Comparison of ENCODE assay signal across 14 cellular contexts in the genomic region with DNA sequence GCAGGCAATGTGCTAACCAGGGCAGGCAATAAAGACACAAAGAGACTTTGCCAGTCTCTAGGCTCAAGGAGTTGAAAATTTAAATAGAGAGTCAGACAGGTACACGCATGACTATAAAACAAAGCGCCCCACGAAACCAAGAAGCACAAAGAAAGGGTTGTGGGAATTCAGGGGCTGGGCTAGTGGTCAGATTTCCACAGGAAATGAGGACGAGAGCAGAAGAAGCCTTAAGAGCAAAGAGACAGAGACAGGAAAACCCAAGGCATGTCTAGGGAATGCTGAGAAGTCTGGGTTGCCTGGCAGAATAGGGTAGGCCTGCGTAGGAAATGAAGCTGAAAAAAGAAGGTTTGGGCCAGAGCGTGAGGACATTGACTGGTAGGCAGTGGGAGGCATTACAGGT. TPM values are rescaled to one million over a fixed set of nuclear protein-coding genes. Genes with fewer than 3 reads are reported as not detected.
DNase-seq lines count a peak whose midpoint lies in the region; ATAC-seq and TF ChIP-seq lines count a peak whose summit lies in the region.
"Had no signal": no experiment of that assay in that cellular context is flagged by ENCODE, and none has a peak within 500 bp of the region (broad histone marks: within the 10 kb centered on the region; RNA-seq: fewer than 3 reads in every experiment).

No MANE protein-coding gene starts in this region.

- peaks cover 44% of the 10 kb centered on the region; the same call in 1 of the 2 replicates for H3K27me3 ChIP-seq in SK-N-SH (ENCODE audit: insufficient read depth)
- H3K27me3 ChIP-seq in breast epithelium = no peaks in the 10 kb centered on the region
- H3K27me3 ChIP-seq in thoracic aorta (replicated peaks; ENCODE audit: insufficient read depth) = no peaks in the 10 kb centered on the region

- no peak overlapping the region for H3K9ac ChIP-seq in SK-N-SH

- TF ChIP-seq POLR2A in breast epithelium (IDR thresholded peaks at IDR 0.05) = no peak

- POLR2A ChIA-PET in SK-N-SH (lab: Yijun Ruan, JAX) = no interaction called here
- POLR2A ChIA-PET in activated CD4-positive, alpha-beta T cell treated with anti-CD3 and anti-CD28 coated beads for 36 hours (lab: Charles Lee) = interaction anchor here (0.7 kb wide), 1 partner anchor 39 kb away, joined by 5 read pairs; no protein-coding TSS in a partner anchor

- peaks cover 8% of the 10 kb centered on the region for H3K27me3 Mint-ChIP-seq in activated CD4-positive, alpha-beta T cell treated with anti-CD3 and anti-CD28 coated beads for 36 hours

- H3K9me3 Mint-ChIP-seq in activated CD4-positive, alpha-beta T cell treated with anti-CD3 and anti-CD28 coated beads for 36 hours (ENCODE audit: low read depth) = no peaks in the 10 kb centered on the region
- H3K9me3 Mint-ChIP-seq: activated naive CD8-positive, alpha-beta T cell treated with anti-CD3 and anti-CD28 coated beads, Interleukin-2, amount 50 U/mL, for 24 hours; endodermal cell; nephron had no signal

- no peak overlapping the region for H3K27ac Mint-ChIP-seq in activated CD4-positive, alpha-beta T cell treated with anti-CD3 and anti-CD28 coated beads for 36 hours
- H3K27ac Mint-ChIP-seq: activated naive CD8-positive, alpha-beta T cell treated with anti-CD3 and anti-CD28 coated beads, Interleukin-2, amount 50 U/mL, for 24 hours; endodermal cell had no signal

- DNase-seq in SK-N-SH (no peak), breast epithelium (ENCODE audit: low spot score in 2 of 2) (no peak), lung microvascular endothelial cell (ENCODE audit: low read depth in 2 of 2) (peak; percentile 3 to 12), thoracic aorta (ENCODE audit: low spot score) (no peak), SKM-1 (lab: John Stamatoyannopoulos, UW; ENCODE audit: unreplicated experiment) (no peak), GM20000 (ENCODE audit: low spot score) (no peak)
- DNase-seq in activated CD4-positive, alpha-beta T cell treated with anti-CD3 and anti-CD28 coated beads for 36 hours = no peak
- DNase-seq: activated naive CD8-positive, alpha-beta T cell treated with anti-CD3 and anti-CD28 coated beads, Interleukin-2, amount 50 U/mL, for 24 hours; endodermal cell; NCI-H146; NK-92 treated with Interleukin-12 subunit alpha and Interleukin-12 subunit beta, amount 100 ng/mL, for 24 hours; stimulated activated naive CD8-positive, alpha-beta T cell treated with anti-CD3 and anti-CD28 coated beads, Interleukin-15, Interleukin-2, amounts not matched to agents 100 U/mL and 50 U/mL, for 24 hours had no signal

- H4K20me1 ChIP-seq in SK-N-SH (ENCODE audit: insufficient read depth) = no peaks in the 10 kb centered on the region

- no peaks in the 10 kb centered on the region for H3K36me3 ChIP-seq in SK-N-SH (replicated peaks in 1 of 2; ENCODE audit: control insufficient read depth in 1 of 2, insufficient read depth in 2 of 2, low read length in 1 of 2)
- H3K36me3 ChIP-seq in breast epithelium = no peaks in the 10 kb centered on the region
- H3K36me3 ChIP-seq in thoracic aorta = no peaks in the 10 kb centered on the region

- no peaks in the 10 kb centered on the region for H3K4me1 Mint-ChIP-seq in activated CD4-positive, alpha-beta T cell treated with anti-CD3 and anti-CD28 coated beads for 36 hours
- H3K4me1 Mint-ChIP-seq: activated naive CD8-positive, alpha-beta T cell treated with anti-CD3 and anti-CD28 coated beads, Interleukin-2, amount 50 U/mL, for 24 hours had no signal

- TF ChIP-seq CTCF in SK-N-SH (IDR thresholded peaks at IDR 0.05) (no peak), breast epithelium (IDR thresholded peaks at IDR 0.05) (no peak), thoracic aorta (IDR thresholded peaks at IDR 0.05) (no peak), GM20000 (IDR thresholded peaks at IDR 0.05; ENCODE audit: extremely low read depth, missing control alignments) (no peak)

- H3K4me1 ChIP-seq in SK-N-SH (ENCODE audit: control insufficient read depth in 1 of 2, insufficient read depth in 2 of 2, low read depth in 1 of 2, low read length in 1 of 2) = no peaks in the 10 kb centered on the region; a peak in 1 of 4 replicates
- H3K4me1 ChIP-seq in breast epithelium = peaks cover 5 to 9% of the 10 kb centered on the region in 2 donors
- H3K4me1 ChIP-seq in thoracic aorta (ENCODE audit: control insufficient read depth in 1 of 2, low read depth in 2 of 2) = peaks cover 5 to 10% of the 10 kb centered on the region in 2 donors

- H3K9me3 ChIP-seq in SK-N-SH (no peaks in the 10 kb centered on the region), breast epithelium (no peaks in the 10 kb centered on the region), thoracic aorta (no peaks in the 10 kb centered on the region)

- H3F3A ChIP-seq in SK-N-SH (replicated peaks; ENCODE audit: insufficient read depth) = peaks cover 4% of the 10 kb centered on the region

- TF ChIP-seq RAD21 in SK-N-SH (IDR thresholded peaks at IDR 0.05; ENCODE audit: low read length) = no peak

- H3K4me2 ChIP-seq in SK-N-SH = peak overlapping the region; percentile 55; the same call in 1 of the 2 replicates

- no peaks in the 10 kb centered on the region for H3K79me2 ChIP-seq in SK-N-SH (ENCODE audit: insufficient read depth)

- H3K9me2 ChIP-seq in SK-N-SH = no peaks in the 10 kb centered on the region

- H2AFZ ChIP-seq in SK-N-SH (ENCODE audit: low read depth) = no peak overlapping the region

- intact Hi-C loops in breast epithelium (cut with DNase I; ENCODE audit: low total_unique reads) = no loop called here
- intact Hi-C loops in activated CD4-positive, alpha-beta T cell treated with anti-CD3 and anti-CD28 coated beads for 36 hours (cut with DNase I, micrococcal nuclease) = no loop called here

- CTCF ChIA-PET in SK-N-SH (lab: Yijun Ruan, JAX) = no interaction called here
- CTCF ChIA-PET in activated CD4-positive, alpha-beta T cell treated with anti-CD3 and anti-CD28 coated beads for 36 hours (lab: Charles Lee) = no interaction called here

- ATAC-seq in SK-N-SH treated with all-trans-retinoic acid at 6 μM for 48 hours = no peak
- no peak for ATAC-seq in thoracic aorta (ENCODE audit: insufficient number of reproducible peaks, low FRiP score, low read depth)
- ATAC-seq in activated CD4-positive, alpha-beta T cell treated with anti-CD3 and anti-CD28 coated beads for 36 hours = no peak
- ATAC-seq: activated naive CD8-positive, alpha-beta T cell treated with anti-CD3 and anti-CD28 coated beads, Interleukin-2, amount 50 U/mL, for 24 hours; stimulated activated naive CD8-positive, alpha-beta T cell treated with anti-CD3 and anti-CD28 coated beads, Interleukin-15, Interleukin-2, amounts not matched to agents 100 U/mL and 50 U/mL, for 24 hours had no signal

- H3K4me3 ChIP-seq in SK-N-SH (ENCODE audit: low read depth in 2 of 2, low read length in 1 of 2) (no peak overlapping the region), breast epithelium (no peak overlapping the region), thoracic aorta (no peak overlapping the region)

- no peaks in the 10 kb centered on the region for H3K36me3 Mint-ChIP-seq in activated CD4-positive, alpha-beta T cell treated with anti-CD3 and anti-CD28 coated beads for 36 hours (ENCODE audit: low read depth)

- H3K27ac ChIP-seq in SK-N-SH (ENCODE audit: low read depth in 2 of 2, low read length in 1 of 2) (no peak overlapping the region), breast epithelium (peak overlapping the region; percentile 68 to 75), thoracic aorta (peak overlapping the region; percentile 14 to 39)

- 14% methylated on average over 6 of the region's 6 CpGs for WGBS in SK-N-SH (ENCODE audit: low lambda C conversion rate)

- no peak for TF ChIP-seq EP300 in SK-N-SH (IDR thresholded peaks at IDR 0.05; ENCODE audit: borderline replicate concordance in 1 of 2, low read depth in 1 of 2, low read length in 1 of 2)

- H3K4me3 Mint-ChIP-seq in activated CD4-positive, alpha-beta T cell treated with anti-CD3 and anti-CD28 coated beads for 36 hours = no peak overlapping the region
- H3K4me3 Mint-ChIP-seq: activated naive CD8-positive, alpha-beta T cell treated with anti-CD3 and anti-CD28 coated beads, Interleukin-2, amount 50 U/mL, for 24 hours; endodermal cell; nephron had no signal

TF ChIP-seq in SK-N-SH, 30 proteins besides CTCF, POLR2A, EP300 and RAD21:
- no peak for TF ChIP-seq CHD2 (IDR thresholded peaks at IDR 0.05; ENCODE audit: low read length, partially characterized antibody)
- TF ChIP-seq POLR2AphosphoS5 (IDR thresholded peaks at IDR 0.05; ENCODE audit: low read depth, low read length) = no peak
TF ChIP-seq in SK-N-SH: peak in this region for 0.

TF ChIP-seq in SK-N-SH treated with all-trans-retinoic acid at 6 μM for 48 hours, 23 proteins besides CTCF, POLR2A, EP300 and RAD21 (continues in another document):
- TF ChIP-seq, protein P1, sequence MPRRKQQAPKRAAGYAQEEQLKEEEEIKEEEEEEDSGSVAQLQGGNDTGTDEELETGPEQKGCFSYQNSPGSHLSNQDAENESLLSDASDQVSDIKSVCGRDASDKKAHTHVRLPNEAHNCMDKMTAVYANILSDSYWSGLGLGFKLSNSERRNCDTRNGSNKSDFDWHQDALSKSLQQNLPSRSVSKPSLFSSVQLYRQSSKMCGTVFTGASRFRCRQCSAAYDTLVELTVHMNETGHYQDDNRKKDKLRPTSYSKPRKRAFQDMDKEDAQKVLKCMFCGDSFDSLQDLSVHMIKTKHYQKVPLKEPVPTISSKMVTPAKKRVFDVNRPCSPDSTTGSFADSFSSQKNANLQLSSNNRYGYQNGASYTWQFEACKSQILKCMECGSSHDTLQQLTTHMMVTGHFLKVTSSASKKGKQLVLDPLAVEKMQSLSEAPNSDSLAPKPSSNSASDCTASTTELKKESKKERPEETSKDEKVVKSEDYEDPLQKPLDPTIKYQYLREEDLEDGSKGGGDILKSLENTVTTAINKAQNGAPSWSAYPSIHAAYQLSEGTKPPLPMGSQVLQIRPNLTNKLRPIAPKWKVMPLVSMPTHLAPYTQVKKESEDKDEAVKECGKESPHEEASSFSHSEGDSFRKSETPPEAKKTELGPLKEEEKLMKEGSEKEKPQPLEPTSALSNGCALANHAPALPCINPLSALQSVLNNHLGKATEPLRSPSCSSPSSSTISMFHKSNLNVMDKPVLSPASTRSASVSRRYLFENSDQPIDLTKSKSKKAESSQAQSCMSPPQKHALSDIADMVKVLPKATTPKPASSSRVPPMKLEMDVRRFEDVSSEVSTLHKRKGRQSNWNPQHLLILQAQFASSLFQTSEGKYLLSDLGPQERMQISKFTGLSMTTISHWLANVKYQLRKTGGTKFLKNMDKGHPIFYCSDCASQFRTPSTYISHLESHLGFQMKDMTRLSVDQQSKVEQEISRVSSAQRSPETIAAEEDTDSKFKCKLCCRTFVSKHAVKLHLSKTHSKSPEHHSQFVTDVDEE (CRISPR knock-in tag; IDR thresholded peaks at IDR 0.05) = no peak
- TF ChIP-seq TOX (CRISPR knock-in tag; IDR thresholded peaks at IDR 0.05; ENCODE audit: borderline replicate concordance) (no peak), SNAI2 (CRISPR knock-in tag; IDR thresholded peaks at IDR 0.05) (no peak)

RNA-seq across cellular contexts. Expression of a gene that starts 51.6 kb away (rescaled TPM):
- polyA plus RNA-seq in SK-N-SH (2012; rRNA removed) = not detected in 2 replicates
- polyA plus RNA-seq in SK-N-SH (2012; cell fraction: cytosol; rRNA removed) = under 0.01 TPM in 1 of 2 replicates, not detected in the other
- polyA plus RNA-seq in SK-N-SH (2012; cell fraction: nucleus; rRNA removed) = not detected in 2 replicates
- 100 to 1,000 TPM in 1 of 3 donors, 10 to 100 TPM in 2; 29.8 to 122 (median 87.5) TPM for total RNA-seq in breast epithelium
- 0.22 TPM in 1 of 2 replicates, not detected in the other for total RNA-seq in lung microvascular endothelial cell
- 10 to 100 TPM; 44.7 to 67.4 TPM for total RNA-seq in thoracic aorta
- total RNA-seq in activated CD4-positive, alpha-beta T cell treated with anti-CD3 and anti-CD28 coated beads for 36 hours = under 1 TPM; 0.16 TPM

Comparison
In these comparisons a context has a peak if more than half of its experiments do, and no peak if none do; other contexts are left out.
1. DNase-seq: peak in lung microvascular endothelial cell (2 of 2); none in SK-N-SH (single experiment), breast epithelium (0 of 2), thoracic aorta (single experiment), SKM-1 (single experiment), GM20000 (single experiment) and activated CD4-positive, alpha-beta T cell treated with anti-CD3 and anti-CD28 coated beads for 36 hours (single experiment).
2. H3K27ac ChIP-seq: peak in breast epithelium (2 of 2) and thoracic aorta (2 of 2); none in SK-N-SH (0 of 2).
3. RNA of a gene that starts 51.6 kb away (total RNA-seq): 29.8 to 122 TPM in breast epithelium and 44.7 to 67.4 TPM in thoracic aorta; 0.16 TPM in activated CD4-positive, alpha-beta T cell treated with anti-CD3 and anti-CD28 coated beads for 36 hours and 0.22 TPM in lung microvascular endothelial cell; every median in the first group is over 10 times any median in the second.